10 cellular contexts compared by ENCODE assay signal in genomic region chr17:19003543-19003965, GRCh38. TPM values are rescaled to one million over a fixed set of nuclear protein-coding genes. Genes with fewer than 3 reads are reported as not detected.
DNase-seq lines count a peak whose midpoint lies in the region; ATAC-seq and TF ChIP-seq lines count a peak whose summit lies in the region.
"Had no signal": no experiment of that assay in that cellular context is flagged by ENCODE, and none has a peak within 500 bp of the region (broad histone marks: within the 10 kb centered on the region; RNA-seq: fewer than 3 reads in every experiment).

No MANE protein-coding gene starts in this region.

- peaks cover 11 to 47% (median 40%) of the 10 kb centered on the region in 4 donors for H3K4me1 Mint-ChIP-seq in naive thymus-derived CD8-positive, alpha-beta T cell
- H3K4me1 Mint-ChIP-seq in glutamatergic neuron (ENCODE audit: low read depth, unreplicated experiment): no peaks in the 10 kb centered on the region

- H3K18ac ChIP-seq in IMR-90 (ENCODE audit: low read depth, low read length): peak overlapping the region; percentile 39; the same call in 1 of the 2 replicates

- H3K27ac ChIP-seq in IMR-90 (ENCODE audit: insufficient read depth, low read length) (peak overlapping the region; percentile 73), dorsolateral prefrontal cortex (peak overlapping the region in 1 of 59 donors; percentile 14)

- peak overlapping the region; percentile 82 for H2AFZ ChIP-seq in IMR-90 (replicated peaks; ENCODE audit: low read length, poor library complexity)

- H3K27me3 ChIP-seq in IMR-90 (ENCODE audit: control insufficient read depth, insufficient read depth, low read length): no peaks in the 10 kb centered on the region
- H3K27me3 ChIP-seq in dorsolateral prefrontal cortex: peaks cover 0 to 31% (median 8%) of the 10 kb centered on the region in 45 donors

- peak overlapping the region; percentile 51; the same call in 1 of the 2 replicates for H4K91ac ChIP-seq in IMR-90 (ENCODE audit: insufficient read depth, low read depth, low read length)

- H3K4ac ChIP-seq in IMR-90 (ENCODE audit: low read depth, low read length): peak overlapping the region; percentile 54

- H3K27ac Mint-ChIP-seq in naive thymus-derived CD8-positive, alpha-beta T cell: peak overlapping the region in 8 of 10 donors; percentile 27 to 97 (median 81)
- no peak overlapping the region for H3K27ac Mint-ChIP-seq in glutamatergic neuron (ENCODE audit: unreplicated experiment)

- dilution Hi-C loops in IMR-90 (cut with HindIII; ENCODE audit: low sequenced_read_pairs, unreplicated experiment): no loop called here

- TF ChIP-seq POLR2A in IMR-90 (IDR thresholded peaks at IDR 0.05; ENCODE audit: low read depth, low read length): no peak

- H3K14ac ChIP-seq in IMR-90 (replicated peaks; ENCODE audit: low read depth, low read length): peak overlapping the region; percentile 50

- POLR2A ChIA-PET in IMR-90 (lab: Charles Lee; ENCODE audit: unreplicated experiment): no interaction called here
- POLR2A ChIA-PET in naive thymus-derived CD8-positive, alpha-beta T cell (lab: Charles Lee): interaction anchor here (0.5 to 1.8 kb wide), 5 partner anchors 11 to 464 kb away, joined by 3 to 13 read pairs (median 3); no protein-coding TSS in a partner anchor

- TF ChIP-seq RAD21 in IMR-90 (IDR thresholded peaks at IDR 0.05; ENCODE audit: low read length): no peak

- TF ChIP-seq CTCF in AG10803 (conservative IDR thresholded peaks at IDR 0.05; ENCODE audit: low read length): no peak
- TF ChIP-seq CTCF in IMR-90 (conservative IDR thresholded peaks at IDR 0.05; ENCODE audit: low read depth, low read length): no peak
- TF ChIP-seq CTCF in dorsolateral prefrontal cortex (IDR thresholded peaks at IDR 0.05 in 54 of 56, conservative IDR thresholded peaks at IDR 0.05 in 2 of 56; ENCODE audit: low read depth in 1 of 56, partially characterized antibody in 56 of 56): no peak
- TF ChIP-seq CTCF in glutamatergic neuron (IDR thresholded peaks at IDR 0.05; ENCODE audit: partially characterized antibody, unreplicated experiment): no peak

- H3K9me3 ChIP-seq in IMR-90 (ENCODE audit: control insufficient read depth, insufficient read depth, low read length): no peaks in the 10 kb centered on the region

- no peaks in the 10 kb centered on the region for H3K36me3 Mint-ChIP-seq in naive thymus-derived CD8-positive, alpha-beta T cell
- H3K36me3 Mint-ChIP-seq in glutamatergic neuron (ENCODE audit: unreplicated experiment): no peaks in the 10 kb centered on the region

- intact Hi-C loops in IMR-90 (cut with micrococcal nuclease) (no loop called here), dorsolateral prefrontal cortex (cut with DNase I) (no loop called here)

- WGBS in IMR-90 (ENCODE audit: extremely low coverage in 2 of 2, insufficient read length in 1 of 2), 2 experiments: 29% methylated on average over 30 of the region's 39 CpGs; no CpG with 5 or more reads in 1 of the 2 experiments

- H2BK120ac ChIP-seq in IMR-90 (ENCODE audit: low read depth, low read length): no peak overlapping the region

- H3K4me3 Mint-ChIP-seq in naive thymus-derived CD8-positive, alpha-beta T cell: peak overlapping the region; percentile 79 to 95 (median 88)
- no peak overlapping the region for H3K4me3 Mint-ChIP-seq in glutamatergic neuron (ENCODE audit: unreplicated experiment)

- no peaks in the 10 kb centered on the region for H3K9me3 Mint-ChIP-seq in naive thymus-derived CD8-positive, alpha-beta T cell
- H3K9me3 Mint-ChIP-seq in glutamatergic neuron (ENCODE audit: unreplicated experiment): no peaks in the 10 kb centered on the region

- H2BK15ac ChIP-seq in IMR-90 (ENCODE audit: low read depth, low read length): no peak overlapping the region

- peak overlapping the region; percentile 86 for H3K4me2 ChIP-seq in IMR-90 (ENCODE audit: low read depth, low read length)

- H3K56ac ChIP-seq in IMR-90 (ENCODE audit: extremely low read depth, insufficient read depth, low read length): no peak overlapping the region

- H3K36me3 ChIP-seq in IMR-90 (ENCODE audit: control insufficient read depth, insufficient read depth, low read length): peaks cover 2% of the 10 kb centered on the region; the same call in 1 of the 2 replicates

- BruUV-seq in IMR-90 (replicated peaks; lab: Mats Ljungman, UMichigan): TSS peak; percentile 71

- H2AK5ac ChIP-seq in IMR-90 (ENCODE audit: low read depth, low read length): peak overlapping the region; percentile 89

- H4K20me1 ChIP-seq in IMR-90 (ENCODE audit: insufficient read depth, low read length): peaks cover 35% of the 10 kb centered on the region

- peak overlapping the region; percentile 36; the same call in 1 of the 2 replicates for H4K5ac ChIP-seq in IMR-90 (ENCODE audit: low read depth, low read length)

- H3K4me3 ChIP-seq in AG10803 (ENCODE audit: low read length) (peak overlapping the region; percentile 75), IMR-90 (ENCODE audit: insufficient read depth, low read depth, low read length) (peak overlapping the region; percentile 71), dorsolateral prefrontal cortex (peak overlapping the region in 51 of 59 donors; percentile 26 to 69 (median 50))

- CTCF ChIA-PET in IMR-90 (lab: Yijun Ruan, JAX): no interaction called here

- no peaks in the 10 kb centered on the region for H3K27me3 Mint-ChIP-seq in naive thymus-derived CD8-positive, alpha-beta T cell
- peaks cover 2% of the 10 kb centered on the region for H3K27me3 Mint-ChIP-seq in glutamatergic neuron (ENCODE audit: unreplicated experiment)

- H3K23ac ChIP-seq in IMR-90 (ENCODE audit: low read depth, low read length): peak overlapping the region; percentile 11; the same call in 1 of the 2 replicates

- H3K79me1 ChIP-seq in IMR-90 (ENCODE audit: low read depth in 1 of 2, low read length in 2 of 2): peaks cover 18 to 59% of the 10 kb centered on the region in 2 experiments; a peak in 3 of 4 replicates

- DNase-seq in AG10803 (ENCODE audit: low read depth) (peak; percentile 26), IMR-90 (no peak), dorsolateral prefrontal cortex (no peak), glutamatergic neuron (no peak), Kasumi-1 (lab: John Stamatoyannopoulos, UW) (no peak)
- peak in 3 of 10 donors; percentile 12 to 34 (median 14) for DNase-seq in naive thymus-derived CD8-positive, alpha-beta T cell

- H3K9me1 ChIP-seq in IMR-90 (ENCODE audit: insufficient read depth, low read length): peaks cover 13% of the 10 kb centered on the region; the same call in 1 of the 2 replicates

- peak overlapping the region; percentile 54 for H3K9ac ChIP-seq in IMR-90 (ENCODE audit: low read depth, low read length)

- no peak overlapping the region for H2BK20ac ChIP-seq in IMR-90 (ENCODE audit: low read depth, low read length)

- ATAC-seq in IMR-90 (ENCODE audit: low read depth): peak; percentile 29; the same call in 1 of the 2 replicates
- peak in 1 of 2 donors; percentile 23 for ATAC-seq in naive thymus-derived CD8-positive, alpha-beta T cell
- ATAC-seq in GM21526 (IDR thresholded peaks at IDR 0.05; ENCODE audit: low FRiP score, unreplicated experiment): no peak
- no peak for ATAC-seq in GM21447 (IDR thresholded peaks at IDR 0.05; ENCODE audit: unreplicated experiment)

- peaks cover 31% of the 10 kb centered on the region for H3K4me1 ChIP-seq in IMR-90 (ENCODE audit: control insufficient read depth, insufficient read depth, low read length)

- peak overlapping the region; percentile 45 to 79; a peak in 2 of 4 replicates for H4K8ac ChIP-seq in IMR-90 (ENCODE audit: low read depth in 2 of 2, low read length in 2 of 2)

- H2BK5ac ChIP-seq in IMR-90 (ENCODE audit: low read depth, low read length, poor library complexity, severe bottlenecking): peak overlapping the region; percentile 54

- in situ Hi-C loops in IMR-90 (cut with MboI; ENCODE audit: low sequenced_read_pairs): no loop called here

- peak overlapping the region; percentile 93 for H2AK9ac ChIP-seq in IMR-90 (replicated peaks; ENCODE audit: low read depth, low read length, poor library complexity)

TF ChIP-seq in IMR-90, 13 proteins besides CTCF, POLR2A, EP300 and RAD21 (continues in another document):
- TF ChIP-seq SMC3 (IDR thresholded peaks at IDR 0.05; ENCODE audit: low read depth, low read length) (no peak), MXI1 (IDR thresholded peaks at IDR 0.05; ENCODE audit: borderline replicate concordance, low read depth, low read length) (no peak), FOS (IDR thresholded peaks at IDR 0.05; ENCODE audit: low read depth, low read length) (no peak)

RNA-seq across cellular contexts. Expression of gene FAM83G, which starts 1.0 kb away (rescaled TPM):
- 9.5 and 10.3 TPM in 2 replicates for total RNA-seq in IMR-90 (2012; rRNA removed)
- 12.6 and 14.1 TPM in 2 replicates for polyA plus RNA-seq in IMR-90 (2012; rRNA removed)
- polyA plus RNA-seq in IMR-90 (2012; cell fraction: cytosol; rRNA removed): 7.5 and 10.0 TPM in 2 replicates
- 16.3 and 36.3 TPM in 2 replicates for polyA plus RNA-seq in IMR-90 (2012; cell fraction: nucleus; rRNA removed; ENCODE audit: low replicate concordance)
- total RNA-seq in dorsolateral prefrontal cortex: 1 to 10 TPM in 36 of 120 experiments, under 1 TPM in 84; 0.23 to 2.5 (median 0.80) TPM
- total RNA-seq in naive thymus-derived CD8-positive, alpha-beta T cell: 1 to 10 TPM; 7.2 to 8.9 TPM
- 1 to 10 TPM; 1.5 to 3.5 (median 1.9) TPM for polyA plus RNA-seq in naive thymus-derived CD8-positive, alpha-beta T cell
- total RNA-seq in glutamatergic neuron (ENCODE audit: unreplicated experiment): 2.0 TPM

RNA-seq across cellular contexts. Expression of gene GRAP, which starts 43.2 kb away (rescaled TPM):
- total RNA-seq in IMR-90 (2012; rRNA removed) (under 0.01 TPM in 1 of 2 replicates, not detected in the other), dorsolateral prefrontal cortex (1 to 10 TPM in 113 of 120 experiments, under 1 TPM in 7; 0.49 to 6.3 (median 2.2) TPM), glutamatergic neuron (ENCODE audit: unreplicated experiment) (0.64 TPM)
- 0.13 and 0.14 TPM in 2 replicates for polyA plus RNA-seq in IMR-90 (2012; rRNA removed)
- polyA plus RNA-seq in IMR-90 (2012; cell fraction: cytosol; rRNA removed): 0.05 TPM in 1 of 2 replicates, not detected in the other
- polyA plus RNA-seq in IMR-90 (2012; cell fraction: nucleus; rRNA removed; ENCODE audit: low replicate concordance): 0.14 and 0.22 TPM in 2 replicates
- 10 to 100 TPM; 65.6 to 69.9 TPM for total RNA-seq in naive thymus-derived CD8-positive, alpha-beta T cell
- 10 to 100 TPM; 32.7 to 99.6 (median 73.1) TPM for polyA plus RNA-seq in naive thymus-derived CD8-positive, alpha-beta T cell
- total RNA-seq: myocyte had no signal

RNA-seq across cellular contexts. Expression of gene SLC5A10, which starts 51.6 kb away (rescaled TPM):
- total RNA-seq in IMR-90 (2012; rRNA removed): not detected in 2 replicates
- polyA plus RNA-seq in IMR-90 (2012; rRNA removed): not detected in 2 replicates
- polyA plus RNA-seq in IMR-90 (2012; cell fraction: cytosol; rRNA removed): not detected in 2 replicates
- 0.04 TPM in 1 of 2 replicates, not detected in the other for polyA plus RNA-seq in IMR-90 (2012; cell fraction: nucleus; rRNA removed; ENCODE audit: low replicate concordance)
- total RNA-seq in dorsolateral prefrontal cortex: under 1 TPM in 1 of 120 experiments, not detected in 119; 0.25 TPM
- total RNA-seq in naive thymus-derived CD8-positive, alpha-beta T cell: not detected
- under 1 TPM; 0.06 to 0.25 (median 0.09) TPM for polyA plus RNA-seq in naive thymus-derived CD8-positive, alpha-beta T cell
- not detected for total RNA-seq in glutamatergic neuron (ENCODE audit: unreplicated experiment)
- total RNA-seq: HT1080, myocyte had no signal

Comparison
In these comparisons a context has a peak if more than half of its experiments do, and no peak if none do; other contexts are left out.
1. RNA of gene GRAP, which starts 43.2 kb away (total RNA-seq): 65.6 to 69.9 TPM in naive thymus-derived CD8-positive, alpha-beta T cell; 0.49 to 6.3 TPM in dorsolateral prefrontal cortex, 0.64 TPM in glutamatergic neuron (single experiment) and under 0.01 TPM in IMR-90; every median in the first group is over 4 times any median in the second.
2. Peak in every context shown above with its lines, with median percentiles within 50 percentile points of each other: H3K4me3 ChIP-seq.